18 cellular contexts compared by ENCODE assay signal in genomic region chr9:135014341-135015010, GRCh38.
"Had no signal": no experiment of that assay in that cellular context is flagged by ENCODE, and none has a peak within 500 bp of the region (broad histone marks: within the 10 kb centered on the region; RNA-seq: fewer than 3 reads in every experiment).

No MANE protein-coding gene starts in this region.

- DNase-seq: colonic mucosa; dermis blood vessel endothelial cell; foreskin melanocyte; heart left ventricle; hypothalamus; mammary epithelial cell; naive thymus-derived CD8-positive, alpha-beta T cell; ovary; right cardiac atrium; stimulated activated CD4-positive, alpha-beta T cell treated with anti-CD3 and anti-CD28 coated beads, Interleukin-4, amount 100 ng/mL, for 1 hour; stimulated activated CD8-positive, alpha-beta memory T cell treated with anti-CD3 and anti-CD28 coated beads, Interleukin-4, amount 100 ng/mL, for 48 hours; stimulated activated naive CD8-positive, alpha-beta T cell treated with anti-CD3 and anti-CD28 coated beads, Interleukin-15, Interleukin-2, amounts not matched to agents 100 U/mL and 50 U/mL, for 24 hours; thyroid gland; uterus had no signal

- H3K36me3 ChIP-seq: colonic mucosa, heart left ventricle, ovary, suprapubic skin, thyroid gland, upper lobe of left lung, uterus had no signal

- H3K27ac ChIP-seq: colonic mucosa, heart left ventricle, ovary, suprapubic skin, thyroid gland, upper lobe of left lung, uterus had no signal

- H3K4me1 ChIP-seq: colonic mucosa, heart left ventricle, upper lobe of left lung, uterus had no signal

- H3K9me3 ChIP-seq: colonic mucosa, heart left ventricle, ovary, suprapubic skin, thyroid gland, upper lobe of left lung, uterus had no signal

- ATAC-seq: heart left ventricle; left lobe of liver; naive thymus-derived CD8-positive, alpha-beta T cell; right cardiac atrium; stimulated activated effector memory CD8-positive, alpha-beta T cell treated with anti-CD3 and anti-CD28 coated beads, Interleukin-12 subunit alpha, Interleukin-12 subunit beta, amount 100 ng/mL, for 72 hours; stimulated activated naive CD8-positive, alpha-beta T cell treated with anti-CD3 and anti-CD28 coated beads, Interleukin-15, Interleukin-2, amounts not matched to agents 100 U/mL and 50 U/mL, for 24 hours had no signal

- H3K4me3 ChIP-seq: colonic mucosa, heart left ventricle, ovary, suprapubic skin, thyroid gland, upper lobe of left lung, uterus had no signal

- H3K27me3 ChIP-seq: colonic mucosa, ovary, thyroid gland, upper lobe of left lung, uterus had no signal
